ENCODE assay signal across 1 cellular context in the genomic region with DNA sequence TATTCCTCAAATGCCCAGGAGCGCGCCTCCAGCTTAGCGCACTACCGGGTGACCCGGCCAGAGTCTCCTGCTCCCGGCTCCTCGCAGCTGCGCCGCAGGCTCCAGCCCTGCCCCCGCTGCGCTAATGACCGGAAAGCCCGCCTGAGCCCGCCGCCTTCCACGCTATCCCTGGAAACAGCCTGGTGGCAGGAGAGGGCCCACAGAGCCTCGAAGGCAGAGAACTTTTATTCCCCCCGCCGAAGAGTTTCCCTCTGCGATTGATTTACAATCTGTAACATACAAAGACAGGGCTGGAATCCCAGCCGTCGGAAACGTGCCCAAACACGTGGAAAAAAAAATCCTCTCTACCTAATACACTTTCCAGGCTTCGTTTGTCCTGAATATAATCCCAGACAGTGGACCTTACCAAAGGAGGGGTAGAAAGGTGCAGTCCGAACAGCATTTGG.
TF ChIP-seq lines count a peak whose summit lies in the region.

No MANE protein-coding gene starts in this region.

TF ChIP-seq in HepG2, 621 proteins besides CTCF, POLR2A, EP300 and RAD21 (continued from another document and continues in another):
- TF ChIP-seq, protein P1, sequence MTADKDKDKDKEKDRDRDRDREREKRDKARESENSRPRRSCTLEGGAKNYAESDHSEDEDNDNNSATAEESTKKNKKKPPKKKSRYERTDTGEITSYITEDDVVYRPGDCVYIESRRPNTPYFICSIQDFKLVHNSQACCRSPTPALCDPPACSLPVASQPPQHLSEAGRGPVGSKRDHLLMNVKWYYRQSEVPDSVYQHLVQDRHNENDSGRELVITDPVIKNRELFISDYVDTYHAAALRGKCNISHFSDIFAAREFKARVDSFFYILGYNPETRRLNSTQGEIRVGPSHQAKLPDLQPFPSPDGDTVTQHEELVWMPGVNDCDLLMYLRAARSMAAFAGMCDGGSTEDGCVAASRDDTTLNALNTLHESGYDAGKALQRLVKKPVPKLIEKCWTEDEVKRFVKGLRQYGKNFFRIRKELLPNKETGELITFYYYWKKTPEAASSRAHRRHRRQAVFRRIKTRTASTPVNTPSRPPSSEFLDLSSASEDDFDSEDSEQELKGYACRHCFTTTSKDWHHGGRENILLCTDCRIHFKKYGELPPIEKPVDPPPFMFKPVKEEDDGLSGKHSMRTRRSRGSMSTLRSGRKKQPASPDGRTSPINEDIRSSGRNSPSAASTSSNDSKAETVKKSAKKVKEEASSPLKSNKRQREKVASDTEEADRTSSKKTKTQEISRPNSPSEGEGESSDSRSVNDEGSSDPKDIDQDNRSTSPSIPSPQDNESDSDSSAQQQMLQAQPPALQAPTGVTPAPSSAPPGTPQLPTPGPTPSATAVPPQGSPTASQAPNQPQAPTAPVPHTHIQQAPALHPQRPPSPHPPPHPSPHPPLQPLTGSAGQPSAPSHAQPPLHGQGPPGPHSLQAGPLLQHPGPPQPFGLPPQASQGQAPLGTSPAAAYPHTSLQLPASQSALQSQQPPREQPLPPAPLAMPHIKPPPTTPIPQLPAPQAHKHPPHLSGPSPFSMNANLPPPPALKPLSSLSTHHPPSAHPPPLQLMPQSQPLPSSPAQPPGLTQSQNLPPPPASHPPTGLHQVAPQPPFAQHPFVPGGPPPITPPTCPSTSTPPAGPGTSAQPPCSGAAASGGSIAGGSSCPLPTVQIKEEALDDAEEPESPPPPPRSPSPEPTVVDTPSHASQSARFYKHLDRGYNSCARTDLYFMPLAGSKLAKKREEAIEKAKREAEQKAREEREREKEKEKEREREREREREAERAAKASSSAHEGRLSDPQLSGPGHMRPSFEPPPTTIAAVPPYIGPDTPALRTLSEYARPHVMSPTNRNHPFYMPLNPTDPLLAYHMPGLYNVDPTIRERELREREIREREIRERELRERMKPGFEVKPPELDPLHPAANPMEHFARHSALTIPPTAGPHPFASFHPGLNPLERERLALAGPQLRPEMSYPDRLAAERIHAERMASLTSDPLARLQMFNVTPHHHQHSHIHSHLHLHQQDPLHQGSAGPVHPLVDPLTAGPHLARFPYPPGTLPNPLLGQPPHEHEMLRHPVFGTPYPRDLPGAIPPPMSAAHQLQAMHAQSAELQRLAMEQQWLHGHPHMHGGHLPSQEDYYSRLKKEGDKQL (CRISPR knock-in tag; IDR thresholded peaks at IDR 0.05; ENCODE audit: low read depth), result no peak
- TF ChIP-seq BRD4 (CRISPR knock-in tag; IDR thresholded peaks at IDR 0.05) (no peak), ARNT (IDR thresholded peaks at IDR 0.05) (no peak), PCBP1 (IDR thresholded peaks at IDR 0.05; ENCODE audit: borderline replicate concordance, low read depth, low read length) (no peak), ZNF24 (IDR thresholded peaks at IDR 0.05) (no peak), ZSCAN20 (CRISPR knock-in tag; IDR thresholded peaks at IDR 0.05; ENCODE audit: borderline replicate concordance) (no peak), ZNF790 (CRISPR knock-in tag; IDR thresholded peaks at IDR 0.05; ENCODE audit: borderline replicate concordance) (no peak), FOXA3 (CRISPR knock-in tag; IDR thresholded peaks at IDR 0.05) (no peak), KAT2B (IDR thresholded peaks at IDR 0.05; ENCODE audit: borderline replicate concordance, low read depth, low read length) (no peak), ZNF326 (CRISPR knock-in tag; IDR thresholded peaks at IDR 0.05; ENCODE audit: borderline replicate concordance) (no peak), ZSCAN29 (CRISPR knock-in tag; conservative IDR thresholded peaks at IDR 0.05) (no peak), ZNF556 (CRISPR knock-in tag; IDR thresholded peaks at IDR 0.05; ENCODE audit: borderline replicate concordance) (no peak), SYNCRIP (IDR thresholded peaks at IDR 0.05; ENCODE audit: insufficient read depth, low read depth, low read length) (no peak), ZNF546 (CRISPR knock-in tag; conservative IDR thresholded peaks at IDR 0.05) (no peak), U2AF2 (IDR thresholded peaks at IDR 0.05; ENCODE audit: low read depth, low read length) (no peak), ZNF83 (CRISPR knock-in tag; IDR thresholded peaks at IDR 0.05; ENCODE audit: borderline replicate concordance) (no peak), RCOR2 (CRISPR knock-in tag; IDR thresholded peaks at IDR 0.05) (no peak), FOSL1 (CRISPR knock-in tag; IDR thresholded peaks at IDR 0.05; ENCODE audit: borderline replicate concordance) (no peak), TBX3 (IDR thresholded peaks at IDR 0.05; ENCODE audit: borderline replicate concordance) (no peak), ZNF101 (CRISPR knock-in tag; IDR thresholded peaks at IDR 0.05; ENCODE audit: borderline replicate concordance, low read depth) (no peak), SNRNP70 (IDR thresholded peaks at IDR 0.05; ENCODE audit: low read depth, low read length) (no peak), SALL2 (CRISPR knock-in tag; IDR thresholded peaks at IDR 0.05) (no peak), ELF3 (CRISPR knock-in tag; IDR thresholded peaks at IDR 0.05) (no peak), ZFP82 (CRISPR knock-in tag; IDR thresholded peaks at IDR 0.05; ENCODE audit: borderline replicate concordance) (no peak), TBP (CRISPR knock-in tag; IDR thresholded peaks at IDR 0.05) (no peak), TAF15 (IDR thresholded peaks at IDR 0.05; ENCODE audit: low read depth, low read length, poor library complexity, severe bottlenecking) (no peak), PPARG (CRISPR knock-in tag; conservative IDR thresholded peaks at IDR 0.05) (no peak), MTF1 (CRISPR knock-in tag; IDR thresholded peaks at IDR 0.05) (no peak)
- TF ChIP-seq, protein P2, sequence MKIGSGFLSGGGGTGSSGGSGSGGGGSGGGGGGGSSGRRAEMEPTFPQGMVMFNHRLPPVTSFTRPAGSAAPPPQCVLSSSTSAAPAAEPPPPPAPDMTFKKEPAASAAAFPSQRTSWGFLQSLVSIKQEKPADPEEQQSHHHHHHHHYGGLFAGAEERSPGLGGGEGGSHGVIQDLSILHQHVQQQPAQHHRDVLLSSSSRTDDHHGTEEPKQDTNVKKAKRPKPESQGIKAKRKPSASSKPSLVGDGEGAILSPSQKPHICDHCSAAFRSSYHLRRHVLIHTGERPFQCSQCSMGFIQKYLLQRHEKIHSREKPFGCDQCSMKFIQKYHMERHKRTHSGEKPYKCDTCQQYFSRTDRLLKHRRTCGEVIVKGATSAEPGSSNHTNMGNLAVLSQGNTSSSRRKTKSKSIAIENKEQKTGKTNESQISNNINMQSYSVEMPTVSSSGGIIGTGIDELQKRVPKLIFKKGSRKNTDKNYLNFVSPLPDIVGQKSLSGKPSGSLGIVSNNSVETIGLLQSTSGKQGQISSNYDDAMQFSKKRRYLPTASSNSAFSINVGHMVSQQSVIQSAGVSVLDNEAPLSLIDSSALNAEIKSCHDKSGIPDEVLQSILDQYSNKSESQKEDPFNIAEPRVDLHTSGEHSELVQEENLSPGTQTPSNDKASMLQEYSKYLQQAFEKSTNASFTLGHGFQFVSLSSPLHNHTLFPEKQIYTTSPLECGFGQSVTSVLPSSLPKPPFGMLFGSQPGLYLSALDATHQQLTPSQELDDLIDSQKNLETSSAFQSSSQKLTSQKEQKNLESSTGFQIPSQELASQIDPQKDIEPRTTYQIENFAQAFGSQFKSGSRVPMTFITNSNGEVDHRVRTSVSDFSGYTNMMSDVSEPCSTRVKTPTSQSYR (CRISPR knock-in tag; IDR thresholded peaks at IDR 0.05; ENCODE audit: borderline replicate concordance), result peak; percentile 45; the same call in 1 of the 2 replicates
- TF ChIP-seq, protein P3, sequence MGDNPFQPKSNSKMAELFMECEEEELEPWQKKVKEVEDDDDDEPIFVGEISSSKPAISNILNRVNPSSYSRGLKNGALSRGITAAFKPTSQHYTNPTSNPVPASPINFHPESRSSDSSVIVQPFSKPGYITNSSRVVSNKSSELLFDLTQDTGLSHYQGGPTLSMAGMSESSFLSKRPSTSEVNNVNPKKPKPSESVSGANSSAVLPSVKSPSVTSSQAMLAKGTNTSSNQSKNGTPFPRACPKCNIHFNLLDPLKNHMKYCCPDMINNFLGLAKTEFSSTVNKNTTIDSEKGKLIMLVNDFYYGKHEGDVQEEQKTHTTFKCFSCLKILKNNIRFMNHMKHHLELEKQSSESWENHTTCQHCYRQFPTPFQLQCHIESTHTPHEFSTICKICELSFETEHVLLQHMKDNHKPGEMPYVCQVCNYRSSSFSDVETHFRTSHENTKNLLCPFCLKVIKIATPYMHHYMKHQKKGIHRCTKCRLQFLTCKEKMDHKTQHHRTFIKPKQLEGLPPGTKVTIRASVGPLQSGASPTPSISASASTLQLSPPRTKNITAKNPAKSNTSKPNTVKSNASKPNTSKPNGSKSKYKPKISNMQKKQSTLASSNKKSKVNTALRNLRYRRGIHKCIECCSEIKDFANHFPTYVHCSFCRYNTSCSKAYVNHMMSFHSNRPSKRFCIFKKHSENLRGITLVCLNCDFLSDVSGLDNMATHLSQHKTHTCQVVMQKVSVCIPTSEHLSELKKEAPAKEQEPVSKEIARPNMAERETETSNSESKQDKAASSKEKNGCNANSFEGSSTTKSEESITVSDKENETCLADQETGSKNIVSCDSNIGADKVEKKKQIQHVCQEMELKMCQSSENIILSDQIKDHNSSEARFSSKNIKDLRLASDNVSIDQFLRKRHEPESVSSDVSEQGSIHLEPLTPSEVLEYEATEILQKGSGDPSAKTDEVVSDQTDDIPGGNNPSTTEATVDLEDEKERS (CRISPR knock-in tag; IDR thresholded peaks at IDR 0.05), result no peak
- TF ChIP-seq, protein P4, sequence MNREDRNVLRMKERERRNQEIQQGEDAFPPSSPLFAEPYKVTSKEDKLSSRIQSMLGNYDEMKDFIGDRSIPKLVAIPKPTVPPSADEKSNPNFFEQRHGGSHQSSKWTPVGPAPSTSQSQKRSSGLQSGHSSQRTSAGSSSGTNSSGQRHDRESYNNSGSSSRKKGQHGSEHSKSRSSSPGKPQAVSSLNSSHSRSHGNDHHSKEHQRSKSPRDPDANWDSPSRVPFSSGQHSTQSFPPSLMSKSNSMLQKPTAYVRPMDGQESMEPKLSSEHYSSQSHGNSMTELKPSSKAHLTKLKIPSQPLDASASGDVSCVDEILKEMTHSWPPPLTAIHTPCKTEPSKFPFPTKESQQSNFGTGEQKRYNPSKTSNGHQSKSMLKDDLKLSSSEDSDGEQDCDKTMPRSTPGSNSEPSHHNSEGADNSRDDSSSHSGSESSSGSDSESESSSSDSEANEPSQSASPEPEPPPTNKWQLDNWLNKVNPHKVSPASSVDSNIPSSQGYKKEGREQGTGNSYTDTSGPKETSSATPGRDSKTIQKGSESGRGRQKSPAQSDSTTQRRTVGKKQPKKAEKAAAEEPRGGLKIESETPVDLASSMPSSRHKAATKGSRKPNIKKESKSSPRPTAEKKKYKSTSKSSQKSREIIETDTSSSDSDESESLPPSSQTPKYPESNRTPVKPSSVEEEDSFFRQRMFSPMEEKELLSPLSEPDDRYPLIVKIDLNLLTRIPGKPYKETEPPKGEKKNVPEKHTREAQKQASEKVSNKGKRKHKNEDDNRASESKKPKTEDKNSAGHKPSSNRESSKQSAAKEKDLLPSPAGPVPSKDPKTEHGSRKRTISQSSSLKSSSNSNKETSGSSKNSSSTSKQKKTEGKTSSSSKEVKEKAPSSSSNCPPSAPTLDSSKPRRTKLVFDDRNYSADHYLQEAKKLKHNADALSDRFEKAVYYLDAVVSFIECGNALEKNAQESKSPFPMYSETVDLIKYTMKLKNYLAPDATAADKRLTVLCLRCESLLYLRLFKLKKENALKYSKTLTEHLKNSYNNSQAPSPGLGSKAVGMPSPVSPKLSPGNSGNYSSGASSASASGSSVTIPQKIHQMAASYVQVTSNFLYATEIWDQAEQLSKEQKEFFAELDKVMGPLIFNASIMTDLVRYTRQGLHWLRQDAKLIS (CRISPR knock-in tag; IDR thresholded peaks at IDR 0.05), result no peak
- TF ChIP-seq, protein P5, sequence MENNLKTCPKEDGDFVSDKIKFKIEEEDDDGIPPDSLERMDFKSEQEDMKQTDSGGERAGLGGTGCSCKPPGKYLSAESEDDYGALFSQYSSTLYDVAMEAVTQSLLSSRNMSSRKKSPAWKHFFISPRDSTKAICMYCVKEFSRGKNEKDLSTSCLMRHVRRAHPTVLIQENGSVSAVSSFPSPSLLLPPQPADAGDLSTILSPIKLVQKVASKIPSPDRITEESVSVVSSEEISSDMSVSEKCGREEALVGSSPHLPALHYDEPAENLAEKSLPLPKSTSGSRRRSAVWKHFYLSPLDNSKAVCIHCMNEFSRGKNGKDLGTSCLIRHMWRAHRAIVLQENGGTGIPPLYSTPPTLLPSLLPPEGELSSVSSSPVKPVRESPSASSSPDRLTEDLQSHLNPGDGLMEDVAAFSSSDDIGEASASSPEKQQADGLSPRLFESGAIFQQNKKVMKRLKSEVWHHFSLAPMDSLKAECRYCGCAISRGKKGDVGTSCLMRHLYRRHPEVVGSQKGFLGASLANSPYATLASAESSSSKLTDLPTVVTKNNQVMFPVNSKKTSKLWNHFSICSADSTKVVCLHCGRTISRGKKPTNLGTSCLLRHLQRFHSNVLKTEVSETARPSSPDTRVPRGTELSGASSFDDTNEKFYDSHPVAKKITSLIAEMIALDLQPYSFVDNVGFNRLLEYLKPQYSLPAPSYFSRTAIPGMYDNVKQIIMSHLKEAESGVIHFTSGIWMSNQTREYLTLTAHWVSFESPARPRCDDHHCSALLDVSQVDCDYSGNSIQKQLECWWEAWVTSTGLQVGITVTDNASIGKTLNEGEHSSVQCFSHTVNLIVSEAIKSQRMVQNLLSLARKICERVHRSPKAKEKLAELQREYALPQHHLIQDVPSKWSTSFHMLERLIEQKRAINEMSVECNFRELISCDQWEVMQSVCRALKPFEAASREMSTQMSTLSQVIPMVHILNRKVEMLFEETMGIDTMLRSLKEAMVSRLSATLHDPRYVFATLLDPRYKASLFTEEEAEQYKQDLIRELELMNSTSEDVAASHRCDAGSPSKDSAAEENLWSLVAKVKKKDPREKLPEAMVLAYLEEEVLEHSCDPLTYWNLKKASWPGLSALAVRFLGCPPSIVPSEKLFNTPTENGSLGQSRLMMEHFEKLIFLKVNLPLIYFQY (CRISPR knock-in tag; IDR thresholded peaks at IDR 0.05; ENCODE audit: borderline replicate concordance), result no peak
- TF ChIP-seq, protein P6, sequence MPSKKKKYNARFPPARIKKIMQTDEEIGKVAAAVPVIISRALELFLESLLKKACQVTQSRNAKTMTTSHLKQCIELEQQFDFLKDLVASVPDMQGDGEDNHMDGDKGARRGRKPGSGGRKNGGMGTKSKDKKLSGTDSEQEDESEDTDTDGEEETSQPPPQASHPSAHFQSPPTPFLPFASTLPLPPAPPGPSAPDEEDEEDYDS (CRISPR knock-in tag; IDR thresholded peaks at IDR 0.05), result no peak
- TF ChIP-seq, protein P7, sequence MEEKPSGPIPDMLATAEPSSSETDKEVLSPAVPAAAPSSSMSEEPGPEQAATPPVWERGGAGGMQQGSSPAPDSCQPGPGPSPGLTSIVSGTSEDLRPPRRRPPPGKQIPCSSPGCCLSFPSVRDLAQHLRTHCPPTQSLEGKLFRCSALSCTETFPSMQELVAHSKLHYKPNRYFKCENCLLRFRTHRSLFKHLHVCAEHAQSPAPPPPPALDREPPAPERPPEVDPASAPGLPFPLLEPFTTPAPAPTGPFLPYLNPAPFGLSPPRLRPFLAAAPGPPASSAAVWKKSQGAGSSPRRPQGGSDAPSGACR (CRISPR knock-in tag; IDR thresholded peaks at IDR 0.05), result no peak
- TF ChIP-seq, protein P8, sequence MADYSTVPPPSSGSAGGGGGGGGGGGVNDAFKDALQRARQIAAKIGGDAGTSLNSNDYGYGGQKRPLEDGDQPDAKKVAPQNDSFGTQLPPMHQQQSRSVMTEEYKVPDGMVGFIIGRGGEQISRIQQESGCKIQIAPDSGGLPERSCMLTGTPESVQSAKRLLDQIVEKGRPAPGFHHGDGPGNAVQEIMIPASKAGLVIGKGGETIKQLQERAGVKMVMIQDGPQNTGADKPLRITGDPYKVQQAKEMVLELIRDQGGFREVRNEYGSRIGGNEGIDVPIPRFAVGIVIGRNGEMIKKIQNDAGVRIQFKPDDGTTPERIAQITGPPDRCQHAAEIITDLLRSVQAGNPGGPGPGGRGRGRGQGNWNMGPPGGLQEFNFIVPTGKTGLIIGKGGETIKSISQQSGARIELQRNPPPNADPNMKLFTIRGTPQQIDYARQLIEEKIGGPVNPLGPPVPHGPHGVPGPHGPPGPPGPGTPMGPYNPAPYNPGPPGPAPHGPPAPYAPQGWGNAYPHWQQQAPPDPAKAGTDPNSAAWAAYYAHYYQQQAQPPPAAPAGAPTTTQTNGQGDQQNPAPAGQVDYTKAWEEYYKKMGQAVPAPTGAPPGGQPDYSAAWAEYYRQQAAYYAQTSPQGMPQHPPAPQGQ (CRISPR knock-in tag; IDR thresholded peaks at IDR 0.05; ENCODE audit: borderline replicate concordance), result no peak
